In the genomic region with DNA sequence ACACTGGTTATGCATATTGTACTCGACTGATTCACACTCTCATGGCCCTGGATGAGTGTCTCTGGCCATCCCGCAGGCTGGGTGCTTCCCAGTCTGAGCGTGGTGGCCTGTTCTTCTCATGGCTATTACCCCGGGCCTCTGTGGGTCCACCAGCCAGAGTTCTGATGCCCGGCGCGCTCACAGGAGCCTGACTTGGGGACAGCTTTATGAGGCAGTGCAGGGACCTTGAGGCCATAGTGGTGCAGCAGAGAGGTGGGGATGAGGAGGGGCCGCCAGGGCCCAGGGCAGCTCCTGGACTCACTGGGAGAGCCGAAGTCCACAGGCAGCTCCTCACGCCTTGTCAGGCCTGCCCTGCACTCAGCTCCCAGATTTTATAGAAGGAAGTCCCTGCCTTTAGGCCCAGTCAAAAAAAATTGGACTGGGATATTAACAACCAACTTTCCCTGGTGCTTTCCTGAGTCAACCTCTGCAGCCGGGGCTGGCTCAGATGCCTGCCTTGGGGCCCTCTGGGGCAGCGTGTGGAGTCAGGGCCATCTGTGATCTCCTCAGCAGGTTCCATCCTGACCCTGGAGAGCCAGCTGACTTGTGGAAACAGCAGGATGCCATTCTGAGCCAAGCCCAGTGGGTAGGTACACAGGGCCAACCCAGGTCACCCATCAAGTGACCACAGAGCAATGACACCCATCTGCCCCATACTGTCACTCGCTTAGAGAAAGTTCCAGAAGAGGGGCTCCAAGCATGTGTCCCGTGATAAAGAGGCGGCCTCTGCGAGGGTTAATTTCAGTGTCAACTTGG, we compare ENCODE assay signal across 14 cellular contexts.
"Had no signal": no experiment of that assay in that cellular context is flagged by ENCODE, and none has a peak within 500 bp of the region (broad histone marks: within the 10 kb centered on the region; RNA-seq: fewer than 3 reads in every experiment).

No MANE protein-coding gene starts in this region.

- H3K36me3 Mint-ChIP-seq: activated naive CD4-positive, alpha-beta T cell treated with anti-CD3 and anti-CD28 coated beads, Interleukin-2, amount 10 ng/mL, durations not matched to agents 7 days and 5 days; immature natural killer cell; naive thymus-derived CD8-positive, alpha-beta T cell had no signal

- DNase-seq: activated CD4-positive, alpha-beta T cell treated with anti-CD3 and anti-CD28 coated beads, Interleukin-2, amount 10 ng/mL, durations not matched to agents 24 days and 14 days; activated CD8-positive, alpha-beta T cell treated with anti-CD3 and anti-CD28 coated beads, Interleukin-2, amount 10 ng/mL, durations not matched to agents 7 days and 5 days; activated naive CD4-positive, alpha-beta T cell treated with anti-CD3 and anti-CD28 coated beads, Interleukin-2, amount 10 ng/mL, durations not matched to agents 7 days and 5 days; activated naive CD8-positive, alpha-beta T cell treated with anti-CD3 and anti-CD28 coated beads, Interleukin-2, amount 50 U/mL, for 24 hours; brain microvascular endothelial cell; colonic mucosa; erythroblast; immature natural killer cell; mesenchymal stem cell; naive thymus-derived CD8-positive, alpha-beta T cell; SJCRH30; stimulated activated CD4-positive, alpha-beta T cell treated with anti-CD3 and anti-CD28 coated beads, Interleukin-15, amount 100 ng/mL, for 24 hours; stimulated activated CD4-positive, alpha-beta T cell treated with anti-CD3 and anti-CD28 coated beads, Interleukin-2, amount 100 ng/mL, for 48 hours had no signal

- H3K27ac Mint-ChIP-seq: activated CD4-positive, alpha-beta T cell treated with anti-CD3 and anti-CD28 coated beads, Interleukin-2, amount 10 ng/mL, durations not matched to agents 24 days and 14 days; activated CD8-positive, alpha-beta T cell treated with anti-CD3 and anti-CD28 coated beads, Interleukin-2, amount 10 ng/mL, durations not matched to agents 7 days and 5 days; activated naive CD4-positive, alpha-beta T cell treated with anti-CD3 and anti-CD28 coated beads, Interleukin-2, amount 10 ng/mL, durations not matched to agents 7 days and 5 days; activated naive CD8-positive, alpha-beta T cell treated with anti-CD3 and anti-CD28 coated beads, Interleukin-2, amount 50 U/mL, for 24 hours; immature natural killer cell; naive thymus-derived CD8-positive, alpha-beta T cell had no signal

- H3K27me3 Mint-ChIP-seq: activated CD4-positive, alpha-beta T cell treated with anti-CD3 and anti-CD28 coated beads, Interleukin-2, amount 10 ng/mL, durations not matched to agents 24 days and 14 days had no signal

- H3K4me3 Mint-ChIP-seq: activated CD4-positive, alpha-beta T cell treated with anti-CD3 and anti-CD28 coated beads, Interleukin-2, amount 10 ng/mL, durations not matched to agents 24 days and 14 days; activated CD8-positive, alpha-beta T cell treated with anti-CD3 and anti-CD28 coated beads, Interleukin-2, amount 10 ng/mL, durations not matched to agents 7 days and 5 days; activated naive CD4-positive, alpha-beta T cell treated with anti-CD3 and anti-CD28 coated beads, Interleukin-2, amount 10 ng/mL, durations not matched to agents 7 days and 5 days; activated naive CD8-positive, alpha-beta T cell treated with anti-CD3 and anti-CD28 coated beads, Interleukin-2, amount 50 U/mL, for 24 hours; central memory CD8-positive, alpha-beta T cell; immature natural killer cell; naive thymus-derived CD8-positive, alpha-beta T cell had no signal

- H3K4me1 Mint-ChIP-seq: activated CD4-positive, alpha-beta T cell treated with anti-CD3 and anti-CD28 coated beads, Interleukin-2, amount 10 ng/mL, durations not matched to agents 24 days and 14 days; activated naive CD4-positive, alpha-beta T cell treated with anti-CD3 and anti-CD28 coated beads, Interleukin-2, amount 10 ng/mL, durations not matched to agents 7 days and 5 days; activated naive CD8-positive, alpha-beta T cell treated with anti-CD3 and anti-CD28 coated beads, Interleukin-2, amount 50 U/mL, for 24 hours; central memory CD8-positive, alpha-beta T cell; immature natural killer cell; naive thymus-derived CD8-positive, alpha-beta T cell had no signal

- H3K9me3 Mint-ChIP-seq: activated CD4-positive, alpha-beta T cell treated with anti-CD3 and anti-CD28 coated beads, Interleukin-2, amount 10 ng/mL, durations not matched to agents 24 days and 14 days; activated naive CD4-positive, alpha-beta T cell treated with anti-CD3 and anti-CD28 coated beads, Interleukin-2, amount 10 ng/mL, durations not matched to agents 7 days and 5 days; activated naive CD8-positive, alpha-beta T cell treated with anti-CD3 and anti-CD28 coated beads, Interleukin-2, amount 50 U/mL, for 24 hours; central memory CD8-positive, alpha-beta T cell; immature natural killer cell; naive thymus-derived CD8-positive, alpha-beta T cell had no signal

- ATAC-seq: activated CD8-positive, alpha-beta T cell treated with anti-CD3 and anti-CD28 coated beads, Interleukin-2, amount 10 ng/mL, durations not matched to agents 7 days and 5 days; activated naive CD8-positive, alpha-beta T cell treated with anti-CD3 and anti-CD28 coated beads, Interleukin-2, amount 50 U/mL, for 24 hours; naive thymus-derived CD8-positive, alpha-beta T cell had no signal
